ENCODE assay signal across 18 cellular contexts in genomic region chr9:136658849-136659535, GRCh38. TPM values are rescaled to one million over a fixed set of nuclear protein-coding genes. Genes with fewer than 3 reads are reported as not detected.
DNase-seq lines count a peak whose midpoint lies in the region; ATAC-seq and TF ChIP-seq lines count a peak whose summit lies in the region.
"Had no signal": no experiment of that assay in that cellular context is flagged by ENCODE, and none has a peak within 500 bp of the region (broad histone marks: within the 10 kb centered on the region; RNA-seq: fewer than 3 reads in every experiment).

No MANE protein-coding gene starts in this region.

- H3K4me1 ChIP-seq in gastroesophageal sphincter: peaks cover 0 to 25% (median 0%) of the 10 kb centered on the region in 3 donors
- H3K4me1 ChIP-seq in spleen: peaks cover 18 to 84% (median 52%) of the 10 kb centered on the region in 6 donors
- H3K4me1 ChIP-seq: SJSA1 had no signal

- H3K36me3 ChIP-seq in gastroesophageal sphincter (no peaks in the 10 kb centered on the region), spleen (peaks cover 0 to 3% (median 0%) of the 10 kb centered on the region in 6 donors)
- H3K36me3 ChIP-seq: SJSA1, WERI-Rb-1 had no signal

- H3K9me3 Mint-ChIP-seq in activated CD4-positive, alpha-beta T cell treated with anti-CD3 and anti-CD28 coated beads, Interleukin-2, amount 10 ng/mL, durations not matched to agents 7 days and 5 days: no peaks in the 10 kb centered on the region
- no peaks in the 10 kb centered on the region for H3K9me3 Mint-ChIP-seq in activated CD4-positive, alpha-beta memory T cell treated with anti-CD3 and anti-CD28 coated beads, Interleukin-2, amount 10 ng/mL, durations not matched to agents 7 days and 5 days
- H3K9me3 Mint-ChIP-seq: neural crest cell had no signal

- WGBS in gastroesophageal sphincter (ENCODE audit: low coverage in 1 of 2), 2 donors: 7 to 40% methylated on average over 3 to 4 of the region's 37 CpGs
- WGBS in spleen, 5 donors: 4 to 13% (median 9%) methylated on average over 29 to 37 of the region's 37 CpGs

- no peak overlapping the region for H3K4me3 ChIP-seq in NB4 (ENCODE audit: low read depth, low read length)
- peak overlapping the region in 1 of 2 donors; percentile 57 for H3K4me3 ChIP-seq in gastroesophageal sphincter
- peak overlapping the region in 7 of 8 donors; percentile 29 to 84 (median 58) for H3K4me3 ChIP-seq in spleen
- H3K4me3 ChIP-seq: SJSA1, smooth muscle cell had no signal

- no peaks in the 10 kb centered on the region for H3K9me3 ChIP-seq in gastroesophageal sphincter
- H3K9me3 ChIP-seq in spleen: no peaks in the 10 kb centered on the region
- H3K9me3 ChIP-seq: SJSA1 had no signal

- no peaks in the 10 kb centered on the region for H3K36me3 Mint-ChIP-seq in activated CD4-positive, alpha-beta T cell treated with anti-CD3 and anti-CD28 coated beads, Interleukin-2, amount 10 ng/mL, durations not matched to agents 7 days and 5 days (ENCODE audit: low read depth)
- H3K36me3 Mint-ChIP-seq in activated CD4-positive, alpha-beta memory T cell treated with anti-CD3 and anti-CD28 coated beads, Interleukin-2, amount 10 ng/mL, durations not matched to agents 7 days and 5 days (ENCODE audit: low read depth): no peaks in the 10 kb centered on the region

- H3K27me3 ChIP-seq in gastroesophageal sphincter (peaks cover 92% of the 10 kb centered on the region), spleen (replicated peaks in 1 of 7) (peaks cover 0 to 100% (median 70%) of the 10 kb centered on the region in 7 donors)

- no peak for ATAC-seq in gastroesophageal sphincter

- H3K27ac ChIP-seq in gastroesophageal sphincter (peak overlapping the region in 3 of 4 donors; percentile 65 to 72 (median 70)), spleen (peak overlapping the region; percentile 28 to 90 (median 84))
- H3K27ac ChIP-seq: KMS-11, SJSA1, WERI-Rb-1 had no signal

- DNase-seq in activated CD4-positive, alpha-beta T cell treated with anti-CD3 and anti-CD28 coated beads, Interleukin-2, amount 10 ng/mL, durations not matched to agents 7 days and 5 days: peak; percentile 19
- DNase-seq in activated CD4-positive, alpha-beta T cell treated with anti-CD3 and anti-CD28 coated beads, Interleukin-2, amount 50 U/mL, for 4 hours: no peak
- DNase-seq in NB4 (ENCODE audit: low read depth) (peak; percentile 40), spleen (peak; percentile 79), NCI-H510A (lab: John Stamatoyannopoulos, UW) (no peak), iPS-NIHi7 (ENCODE audit: extremely low spot score) (no peak)
- no peak for DNase-seq in activated CD4-positive, alpha-beta memory T cell treated with anti-CD3 and anti-CD28 coated beads, Interleukin-2, amount 10 ng/mL, durations not matched to agents 7 days and 5 days
- DNase-seq: aorta; Calu3; effector memory CD4-positive, alpha-beta T cell; NCI-H2081; trophoblast cell; WERI-Rb-1 had no signal

- intact Hi-C loops in spleen (cut with DNase I; ENCODE audit: low total_unique reads): no loop called here

- peaks cover 35% of the 10 kb centered on the region for H3K27me3 Mint-ChIP-seq in activated CD4-positive, alpha-beta T cell treated with anti-CD3 and anti-CD28 coated beads, Interleukin-2, amount 10 ng/mL, durations not matched to agents 7 days and 5 days
- peaks cover 31% of the 10 kb centered on the region for H3K27me3 Mint-ChIP-seq in activated CD4-positive, alpha-beta memory T cell treated with anti-CD3 and anti-CD28 coated beads, Interleukin-2, amount 10 ng/mL, durations not matched to agents 7 days and 5 days

- TF ChIP-seq EP300 in gastroesophageal sphincter (IDR thresholded peaks at IDR 0.05): no peak

- POLR2A ChIA-PET in activated CD4-positive, alpha-beta T cell treated with anti-CD3 and anti-CD28 coated beads, Interleukin-2, amount 10 ng/mL, durations not matched to agents 7 days and 5 days (lab: Charles Lee): no interaction called here
- POLR2A ChIA-PET in activated CD4-positive, alpha-beta memory T cell treated with anti-CD3 and anti-CD28 coated beads, Interleukin-2, amount 10 ng/mL, durations not matched to agents 7 days and 5 days (lab: Charles Lee): no interaction called here

- TF ChIP-seq POLR2A in NB4 (IDR thresholded peaks at IDR 0.05; ENCODE audit: extremely low read depth, insufficient read length) (no peak), gastroesophageal sphincter (IDR thresholded peaks at IDR 0.05) (no peak), spleen (IDR thresholded peaks at IDR 0.05) (no peak)

- CTCF ChIA-PET in activated CD4-positive, alpha-beta T cell treated with anti-CD3 and anti-CD28 coated beads, Interleukin-2, amount 10 ng/mL, durations not matched to agents 7 days and 5 days (lab: Charles Lee): no interaction called here
- CTCF ChIA-PET in activated CD4-positive, alpha-beta memory T cell treated with anti-CD3 and anti-CD28 coated beads, Interleukin-2, amount 10 ng/mL, durations not matched to agents 7 days and 5 days (lab: Charles Lee): no interaction called here

- no peak overlapping the region for H3K27ac Mint-ChIP-seq in activated CD4-positive, alpha-beta T cell treated with anti-CD3 and anti-CD28 coated beads, Interleukin-2, amount 10 ng/mL, durations not matched to agents 7 days and 5 days
- no peak overlapping the region for H3K27ac Mint-ChIP-seq in activated CD4-positive, alpha-beta memory T cell treated with anti-CD3 and anti-CD28 coated beads, Interleukin-2, amount 10 ng/mL, durations not matched to agents 7 days and 5 days

- TF ChIP-seq CTCF in NB4 (IDR thresholded peaks at IDR 0.05; ENCODE audit: low read depth, low read length): no peak
- no peak for TF ChIP-seq CTCF in gastroesophageal sphincter (IDR thresholded peaks at IDR 0.05)
- no peak for TF ChIP-seq CTCF in spleen (IDR thresholded peaks at IDR 0.05 in 8 of 11, conservative IDR thresholded peaks at IDR 0.05 in 3 of 11)

- H3K4me3 Mint-ChIP-seq in activated CD4-positive, alpha-beta T cell treated with anti-CD3 and anti-CD28 coated beads, Interleukin-2, amount 10 ng/mL, durations not matched to agents 7 days and 5 days: no peak overlapping the region
- H3K4me3 Mint-ChIP-seq in activated CD4-positive, alpha-beta memory T cell treated with anti-CD3 and anti-CD28 coated beads, Interleukin-2, amount 10 ng/mL, durations not matched to agents 7 days and 5 days: no peak overlapping the region
- H3K4me3 Mint-ChIP-seq: neural crest cell had no signal

- peaks cover 4% of the 10 kb centered on the region for H3K4me1 Mint-ChIP-seq in activated CD4-positive, alpha-beta T cell treated with anti-CD3 and anti-CD28 coated beads, Interleukin-2, amount 10 ng/mL, durations not matched to agents 7 days and 5 days
- H3K4me1 Mint-ChIP-seq in activated CD4-positive, alpha-beta memory T cell treated with anti-CD3 and anti-CD28 coated beads, Interleukin-2, amount 10 ng/mL, durations not matched to agents 7 days and 5 days: peaks cover 5% of the 10 kb centered on the region

RNA-seq across cellular contexts. Expression of gene EGFL7, which starts 3.7 kb away (rescaled TPM):
- under 1 TPM; 0.22 to 0.31 TPM for total RNA-seq in activated CD4-positive, alpha-beta T cell treated with anti-CD3 and anti-CD28 coated beads, Interleukin-2, amount 10 ng/mL, durations not matched to agents 7 days and 5 days
- total RNA-seq in gastroesophageal sphincter: 10 to 100 TPM; 38.8 to 81.0 (median 56.4) TPM
- total RNA-seq in spleen: 100 to 1,000 TPM; 132 to 246 (median 179) TPM
- polyA plus RNA-seq in spleen: 100 to 1,000 TPM; 169 to 522 (median 409) TPM
- under 1 TPM; 0.28 to 0.30 TPM for total RNA-seq in activated CD4-positive, alpha-beta memory T cell treated with anti-CD3 and anti-CD28 coated beads, Interleukin-2, amount 10 ng/mL, durations not matched to agents 7 days and 5 days

RNA-seq across cellular contexts. Expression of gene AGPAT2, which starts 28.3 kb away (rescaled TPM):
- total RNA-seq in activated CD4-positive, alpha-beta T cell treated with anti-CD3 and anti-CD28 coated beads, Interleukin-2, amount 10 ng/mL, durations not matched to agents 7 days and 5 days: 10 to 100 TPM; 15.0 to 17.0 TPM
- 10 to 100 TPM; 28.8 to 43.6 (median 38.4) TPM for total RNA-seq in gastroesophageal sphincter
- total RNA-seq in spleen: 10 to 100 TPM; 26.9 to 47.7 (median 40.4) TPM
- 10 to 100 TPM; 31.9 to 43.8 (median 35.1) TPM for polyA plus RNA-seq in spleen
- 10 to 100 TPM; 17.2 to 18.8 TPM for total RNA-seq in activated CD4-positive, alpha-beta memory T cell treated with anti-CD3 and anti-CD28 coated beads, Interleukin-2, amount 10 ng/mL, durations not matched to agents 7 days and 5 days

RNA-seq across cellular contexts. Expression of gene DIPK1B, which starts 53.4 kb away (rescaled TPM):
- not detected for total RNA-seq in activated CD4-positive, alpha-beta T cell treated with anti-CD3 and anti-CD28 coated beads, Interleukin-2, amount 10 ng/mL, durations not matched to agents 7 days and 5 days
- total RNA-seq in gastroesophageal sphincter (10 to 100 TPM in 2 of 4 donors, 1 to 10 TPM in 2; 7.8 to 24.4 (median 11.2) TPM), spleen (10 to 100 TPM in 5 of 7 donors, 1 to 10 TPM in 2; 5.2 to 26.5 (median 13.3) TPM)
- polyA plus RNA-seq in spleen: 10 to 100 TPM in 2 of 3 donors, 1 to 10 TPM in 1; 8.2 to 16.8 (median 11.3) TPM
- total RNA-seq in activated CD4-positive, alpha-beta memory T cell treated with anti-CD3 and anti-CD28 coated beads, Interleukin-2, amount 10 ng/mL, durations not matched to agents 7 days and 5 days: under 1 TPM; 0.15 to 0.18 TPM
- total RNA-seq: SJSA1 had no signal

Comparison
In these comparisons a context has a peak if more than half of its experiments do, and no peak if none do; other contexts are left out.
1. DNase-seq: peak in activated CD4-positive, alpha-beta T cell treated with anti-CD3 and anti-CD28 coated beads, Interleukin-2, amount 10 ng/mL, durations not matched to agents 7 days and 5 days (single experiment), NB4 (single experiment) and spleen (single experiment); none in activated CD4-positive, alpha-beta T cell treated with anti-CD3 and anti-CD28 coated beads, Interleukin-2, amount 50 U/mL, for 4 hours (0 of 2), activated CD4-positive, alpha-beta memory T cell treated with anti-CD3 and anti-CD28 coated beads, Interleukin-2, amount 10 ng/mL, durations not matched to agents 7 days and 5 days (single experiment), NCI-H510A (single experiment) and iPS-NIHi7 (single experiment).
2. RNA of gene EGFL7, which starts 3.7 kb away (total RNA-seq): 132 to 246 TPM in spleen and 38.8 to 81.0 TPM in gastroesophageal sphincter; 0.22 to 0.31 TPM in activated CD4-positive, alpha-beta T cell treated with anti-CD3 and anti-CD28 coated beads, Interleukin-2, amount 10 ng/mL, durations not matched to agents 7 days and 5 days and 0.28 to 0.30 TPM in activated CD4-positive, alpha-beta memory T cell treated with anti-CD3 and anti-CD28 coated beads, Interleukin-2, amount 10 ng/mL, durations not matched to agents 7 days and 5 days; every median in the first group is over 10 times any median in the second.
3. RNA of gene DIPK1B, which starts 53.4 kb away (total RNA-seq): 7.8 to 24.4 TPM in gastroesophageal sphincter and 5.2 to 26.5 TPM in spleen; 0.15 to 0.18 TPM in activated CD4-positive, alpha-beta memory T cell treated with anti-CD3 and anti-CD28 coated beads, Interleukin-2, amount 10 ng/mL, durations not matched to agents 7 days and 5 days and not detected in activated CD4-positive, alpha-beta T cell treated with anti-CD3 and anti-CD28 coated beads, Interleukin-2, amount 10 ng/mL, durations not matched to agents 7 days and 5 days; every median in the first group is over 4 times any median in the second.